Comparison of ENCODE assay signal across 8 cellular contexts in the genomic region with DNA sequence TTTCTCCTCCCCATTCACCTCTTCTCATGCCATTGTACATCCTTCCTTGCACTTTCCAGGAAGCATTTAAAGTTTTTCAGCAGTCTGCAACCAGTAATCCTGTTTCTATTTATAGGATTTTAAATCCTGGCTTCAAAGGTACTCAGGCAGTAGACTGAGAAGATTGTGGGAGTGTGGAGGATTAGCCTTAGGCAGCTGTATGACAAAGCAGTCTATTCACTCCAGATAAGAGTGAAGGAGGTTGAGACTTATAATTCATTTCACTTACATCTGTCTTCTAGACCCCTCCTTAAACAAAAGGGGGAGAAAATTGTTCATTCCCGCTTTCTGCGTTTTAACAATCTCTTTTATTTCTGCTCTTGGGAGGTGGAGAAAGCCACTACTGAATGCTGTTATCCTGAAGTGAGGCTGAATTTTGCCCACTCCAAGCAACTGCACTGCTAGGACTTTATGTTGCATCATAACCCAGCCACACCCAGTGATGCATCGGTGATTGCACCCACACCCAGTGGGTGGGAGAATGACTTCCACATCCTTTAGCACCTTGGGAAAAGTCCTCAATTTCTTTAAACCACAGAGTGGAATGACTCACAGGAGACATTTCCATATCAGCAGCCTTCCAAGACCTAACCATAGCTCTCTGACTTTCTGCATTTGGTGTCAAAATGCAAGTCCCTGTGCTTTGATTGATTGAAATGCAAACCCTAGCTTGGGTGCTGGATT.
A peak's percentile ranks its signal among the peaks of the same experiment; 100 is the strongest.
DNase-seq lines count a peak whose midpoint lies in the region; ATAC-seq and TF ChIP-seq lines count a peak whose summit lies in the region.

No MANE protein-coding gene starts in this region.

- peaks cover 12% of the 10 kb centered on the region for H3K4me1 Mint-ChIP-seq in CD14-positive monocyte

- peak overlapping the region in 5 of 7 donors; percentile 8 to 81 (median 58) for H3K27ac Mint-ChIP-seq in CD14-positive monocyte

- TF ChIP-seq CTCF in CD14-positive monocyte (IDR thresholded peaks at IDR 0.05), result no peak
- TF ChIP-seq CTCF in astrocyte of the cerebellum (IDR thresholded peaks at IDR 0.05; ENCODE audit: low read depth, low read length, missing control alignments), result no peak

- in situ Hi-C loops in astrocyte of the cerebellum (cut with HindIII; ENCODE audit: low sequenced_read_pairs), result no loop called here

- no peak for TF ChIP-seq RAD21 in Ishikawa (IDR thresholded peaks at IDR 0.05; ENCODE audit: low read depth)

- H3K4me3 ChIP-seq in astrocyte of the cerebellum (ENCODE audit: low read depth, low read length) (no peak overlapping the region), mesodermal cell (ENCODE audit: extremely low read depth, insufficient read depth, low read length, poor library complexity, severe bottlenecking) (no peak overlapping the region)

- H3K36me3 ChIP-seq in mesodermal cell (ENCODE audit: control insufficient read depth, insufficient read depth, low read length), result no peaks in the 10 kb centered on the region

- peaks cover 0 to 2% (median 0%) of the 10 kb centered on the region in 3 donors for H3K27me3 Mint-ChIP-seq in CD14-positive monocyte (ENCODE audit: low read depth in 3 of 3)

- intact Hi-C loops in CD14-positive monocyte (cut with micrococcal nuclease), result no loop called here

- peak overlapping the region; percentile 95 for H3K27ac ChIP-seq in mesodermal cell (ENCODE audit: low read depth, low read length, severe bottlenecking)

- H3K4me1 ChIP-seq in mesodermal cell (ENCODE audit: control insufficient read depth, insufficient read depth, low read length, poor library complexity, severe bottlenecking), result peaks cover 14% of the 10 kb centered on the region

- no peak for TF ChIP-seq EP300 in Ishikawa (IDR thresholded peaks at IDR 0.05; ENCODE audit: borderline replicate concordance)

- WGBS in mesodermal cell (ENCODE audit: insufficient coverage in 2 of 2), 2 experiments, result 20% methylated on average over 1 of the region's 3 CpGs; no CpG with 5 or more reads in 1 of the 2 experiments

- no peaks in the 10 kb centered on the region for H3K9me3 ChIP-seq in mesodermal cell (ENCODE audit: control insufficient read depth, low read length)

- peaks cover 0 to 7% (median 0%) of the 10 kb centered on the region in 7 donors for H3K9me3 Mint-ChIP-seq in CD14-positive monocyte

- DNase-seq in CD14-positive monocyte (ENCODE audit: low spot score) (peak; percentile 71), astrocyte of the cerebellum (ENCODE audit: low read depth) (peak; percentile 84), superior temporal gyrus (ENCODE audit: extremely low spot score) (no peak), SK-N-DZ (ENCODE audit: low spot score) (no peak), NCI-H345 treated with DMSO at 0.1 percent for 48 hours (lab: John Stamatoyannopoulos, UW; ENCODE audit: unreplicated experiment) (no peak)

- H3K36me3 Mint-ChIP-seq in CD14-positive monocyte, result no peaks in the 10 kb centered on the region

- peak overlapping the region in 1 of 2 donors; percentile 16 for H3K4me3 Mint-ChIP-seq in CD14-positive monocyte

- no peak for ATAC-seq in GM21717 (IDR thresholded peaks at IDR 0.05; ENCODE audit: unreplicated experiment)

TF ChIP-seq in Ishikawa, 13 proteins besides CTCF, POLR2A, EP300 and RAD21:
- TF ChIP-seq CEBPB (IDR thresholded peaks at IDR 0.05), result peak; percentile 83
- TF ChIP-seq MAX (IDR thresholded peaks at IDR 0.05), result no peak

Comparison
In these comparisons a context has a peak if more than half of its experiments do, and no peak if none do; other contexts are left out.
1. DNase-seq: peak in CD14-positive monocyte (single experiment) and astrocyte of the cerebellum (single experiment); none in superior temporal gyrus (single experiment), SK-N-DZ (single experiment) and NCI-H345 treated with DMSO at 0.1 percent for 48 hours (single experiment).